In genomic region chr18:54710519-54711281, GRCh38 we compare ENCODE assay signal across 31 cellular contexts.
"Had no signal": no experiment of that assay in that cellular context is flagged by ENCODE, and none has a peak within 500 bp of the region (broad histone marks: within the 10 kb centered on the region; RNA-seq: fewer than 3 reads in every experiment).

No MANE protein-coding gene starts in this region.

- H3K36me3 ChIP-seq: ascending aorta, cardiac muscle cell had no signal

- H3K4me3 ChIP-seq: ascending aorta, cardiac muscle cell had no signal

- H3K27ac ChIP-seq: ascending aorta, cardiac muscle cell, VCaP had no signal

- H3K9me3 ChIP-seq: ascending aorta had no signal

- H3K4me1 ChIP-seq: ascending aorta had no signal

- H3K27me3 ChIP-seq: ascending aorta, cardiac muscle cell had no signal

- FAIRE-seq: bronchial epithelial cell, TTC549 had no signal

- DNase-seq: activated B cell treated with CpG ODN at 0.5 μM for 24 hours; activated CD4-positive, alpha-beta memory T cell treated with anti-CD3 and anti-CD28 coated beads for 36 hours; activated CD4-positive, alpha-beta T cell treated with anti-CD3 and anti-CD28 coated beads for 4 hours; activated CD4-positive, alpha-beta T cell treated with anti-CD3 and anti-CD28 coated beads, Interleukin-2, amount 10 ng/mL, durations not matched to agents 24 days and 14 days; activated CD4-positive, alpha-beta T cell treated with anti-CD3 and anti-CD28 coated beads, Interleukin-2, amount 50 U/mL, for 1 hour; activated CD4-positive, alpha-beta T cell treated with anti-CD3 and anti-CD28 coated beads, Interleukin-2, amount 50 U/mL, for 4 hours; activated CD4-positive, CD25-positive, alpha-beta regulatory T cell treated with anti-CD3 and anti-CD28 coated beads, Interleukin-2, amount 50 U/mL, for 72 hours; activated CD8-positive, alpha-beta memory T cell treated with anti-CD3 and anti-CD28 coated beads, Interleukin-2, amount 50 U/mL, for 4 hours; activated CD8-positive, alpha-beta T cell treated with anti-CD3 and anti-CD28 coated beads for 36 hours; activated effector memory CD4-positive, alpha-beta T cell treated with anti-CD3 and anti-CD28 coated beads, Interleukin-2, amount 50 U/mL, for 16 hours; activated gamma-delta T cell treated with Interleukin-2 at 50 U/mL for 16 hours; activated naive CD4-positive, alpha-beta T cell; activated naive CD4-positive, alpha-beta T cell treated with anti-CD3 and anti-CD28 coated beads, Interleukin-2, amount 10 ng/mL, durations not matched to agents 7 days and 5 days; activated naive CD8-positive, alpha-beta T cell treated with anti-CD3 and anti-CD28 coated beads, Interleukin-2, amount 10 ng/mL, durations not matched to agents 7 days and 5 days; activated naive CD8-positive, alpha-beta T cell treated with anti-CD3 and anti-CD28 coated beads, Interleukin-2, amount 50 U/mL, for 24 hours; activated T-cell treated with anti-CD3 and anti-CD28 coated beads for 4 hours; activated T-cell treated with anti-CD3 and anti-CD28 coated beads, Interleukin-2, amount 50 U/mL, for 1 hour; activated T-cell treated with anti-CD3 and anti-CD28 coated beads, Interleukin-2, amount 50 U/mL, for 4 hours; activated T-cell treated with anti-CD3 and anti-CD28 coated beads, Interleukin-2, amount 50 U/mL, for 72 hours; amygdala; anterior cingulate cortex; caudate nucleus; T-helper 1 cell; T-helper 2 cell; T-helper 9 cell had no signal

- ATAC-seq: activated CD8-positive, alpha-beta T cell treated with anti-CD3 and anti-CD28 coated beads for 36 hours; activated naive CD8-positive, alpha-beta T cell treated with anti-CD3 and anti-CD28 coated beads, Interleukin-2, amount 50 U/mL, for 24 hours; activated T-cell treated with anti-CD3 and anti-CD28 coated beads, Interleukin-2, amount 50 U/mL, for 4 hours; activated T-cell treated with anti-CD3 and anti-CD28 coated beads, Interleukin-2, amount 50 U/mL, for 72 hours; activated T-helper 17 cell treated with anti-CD3 and anti-CD28 coated beads, Interleukin-2, amount 50 U/mL, for 72 hours had no signal
